ENCODE assay signal across 11 cellular contexts in the genomic region with DNA sequence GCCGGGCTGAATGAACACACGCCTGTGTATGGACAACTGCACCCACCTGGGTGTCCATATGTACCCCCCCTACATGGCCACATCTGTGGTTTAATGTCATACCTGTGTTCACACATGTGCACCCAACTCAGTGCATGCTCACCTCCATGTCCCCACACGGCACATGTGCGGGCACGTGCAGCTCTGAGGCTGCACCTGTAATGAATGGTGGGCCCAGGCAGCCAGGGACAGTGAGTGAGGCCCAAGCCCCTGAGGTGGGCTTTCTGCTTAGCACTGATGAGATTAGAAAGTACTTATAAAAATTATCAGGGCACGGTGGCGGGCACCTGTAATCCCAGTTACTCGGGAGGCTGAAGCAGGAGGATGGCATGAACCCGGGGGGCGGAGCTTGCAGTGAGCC. TPM values are rescaled to one million over a fixed set of nuclear protein-coding genes. Genes with fewer than 3 reads are reported as not detected.
DNase-seq lines count a peak whose midpoint lies in the region; TF ChIP-seq lines count a peak whose summit lies in the region.
"Had no signal": no experiment of that assay in that cellular context is flagged by ENCODE, and none has a peak within 500 bp of the region (broad histone marks: within the 10 kb centered on the region; RNA-seq: fewer than 3 reads in every experiment).

No MANE protein-coding gene starts in this region.

- H3K27me3 Mint-ChIP-seq in CD14-positive monocyte (ENCODE audit: low read depth in 3 of 3): peaks cover 0 to 2% (median 0%) of the 10 kb centered on the region in 3 donors

- H3K4me1 Mint-ChIP-seq in CD14-positive monocyte: peaks cover 6% of the 10 kb centered on the region

- H3K9me3 Mint-ChIP-seq in CD14-positive monocyte: no peaks in the 10 kb centered on the region
- H3K9me3 Mint-ChIP-seq: CD8-positive, alpha-beta memory T cell had no signal

- peak; percentile 13 for DNase-seq in CD14-positive monocyte (ENCODE audit: low spot score)
- peak; percentile 33 for DNase-seq in activated CD8-positive, alpha-beta memory T cell treated with anti-CD3 and anti-CD28 coated beads, Interleukin-2, amount 50 U/mL, for 48 hours
- peak; percentile 7 for DNase-seq in islet precursor cell
- DNase-seq in stimulated activated CD8-positive, alpha-beta memory T cell treated with anti-CD3 and anti-CD28 coated beads, Interleukin-4, amount 100 ng/mL, for 48 hours: peak; percentile 10
- no peak for DNase-seq in AG08396 (ENCODE audit: low spot score)
- no peak for DNase-seq in inferior parietal cortex (ENCODE audit: extremely low spot score)
- no peak for DNase-seq in HT-29 (ENCODE audit: low spot score)
- DNase-seq: Caco-2; CD8-positive, alpha-beta memory T cell had no signal

- intact Hi-C loops in CD14-positive monocyte (cut with micrococcal nuclease): no loop called here

- no peaks in the 10 kb centered on the region for H3K36me3 Mint-ChIP-seq in CD14-positive monocyte
- H3K36me3 Mint-ChIP-seq: CD8-positive, alpha-beta memory T cell had no signal

- H3K27ac Mint-ChIP-seq in CD14-positive monocyte: no peak overlapping the region

- H3K4me3 Mint-ChIP-seq in CD14-positive monocyte: no peak overlapping the region
- H3K4me3 Mint-ChIP-seq: CD8-positive, alpha-beta memory T cell had no signal

- TF ChIP-seq CTCF in CD14-positive monocyte (IDR thresholded peaks at IDR 0.05): no peak

RNA-seq across cellular contexts. Expression of gene CSF3R, which starts 42.5 kb away (rescaled TPM):
- polyA plus RNA-seq in CD14-positive monocyte: 100 to 1,000 TPM; 270 to 447 TPM
- total RNA-seq in HT-29 (2014; rRNA removed; shearing (Covaris generic)): under 0.01 TPM in 1 of 2 replicates, not detected in the other
- total RNA-seq: H4 had no signal
- polyA plus RNA-seq: BJ; CD8-positive, alpha-beta memory T cell had no signal

Comparison
In these comparisons a context has a peak if more than half of its experiments do, and no peak if none do; other contexts are left out.
1. DNase-seq: peak in CD14-positive monocyte (single experiment), activated CD8-positive, alpha-beta memory T cell treated with anti-CD3 and anti-CD28 coated beads, Interleukin-2, amount 50 U/mL, for 48 hours (single experiment), islet precursor cell (single experiment) and stimulated activated CD8-positive, alpha-beta memory T cell treated with anti-CD3 and anti-CD28 coated beads, Interleukin-4, amount 100 ng/mL, for 48 hours (single experiment); none in AG08396 (single experiment), inferior parietal cortex (single experiment) and HT-29 (single experiment).